2 cellular contexts compared by ENCODE assay signal in the genomic region with DNA sequence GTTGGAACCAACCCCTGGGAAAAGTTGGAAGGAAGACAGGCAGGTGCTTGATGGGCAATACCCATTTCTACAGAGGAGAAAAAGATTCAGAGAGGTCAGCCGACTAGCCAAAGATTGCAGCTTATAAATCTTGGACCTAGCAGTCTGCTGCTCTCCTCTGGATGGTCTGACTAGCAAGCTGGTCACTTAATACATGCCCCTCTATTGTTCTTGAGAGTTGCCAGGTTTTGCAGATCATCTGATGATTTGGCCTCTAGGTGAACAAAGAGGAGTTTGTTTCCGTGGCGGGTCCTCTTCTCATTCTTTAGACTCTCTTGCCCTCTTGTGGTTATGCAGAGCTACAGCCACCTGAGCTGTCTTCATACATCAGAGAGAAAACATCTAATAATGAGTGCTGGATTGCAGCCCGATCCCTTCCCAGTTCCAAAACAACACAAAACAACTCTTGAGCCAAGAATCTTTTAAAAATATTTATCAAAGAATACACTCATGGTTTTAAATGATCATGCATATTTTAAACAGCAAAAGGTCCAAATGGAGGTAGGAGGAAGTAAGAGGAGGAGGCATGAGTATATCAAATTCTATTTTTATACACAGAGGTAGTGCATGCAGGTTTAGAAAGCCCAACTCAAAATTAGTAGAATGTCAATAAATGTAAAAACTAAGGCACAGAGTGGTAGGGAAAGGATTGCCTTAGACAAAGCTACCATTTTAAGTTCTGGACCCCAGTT.
TF ChIP-seq lines count a peak whose summit lies in the region.

No MANE protein-coding gene starts in this region.

TF ChIP-seq in HEK293T, 16 proteins besides CTCF, POLR2A, EP300 and RAD21:
- TF ChIP-seq ARNT (IDR thresholded peaks at IDR 0.05) (no peak), FOXK2 (IDR thresholded peaks at IDR 0.05) (no peak), HDGF (IDR thresholded peaks at IDR 0.05; ENCODE audit: borderline replicate concordance) (no peak), FOXM1 (IDR thresholded peaks at IDR 0.05; ENCODE audit: borderline replicate concordance) (no peak), NFRKB (IDR thresholded peaks at IDR 0.05) (no peak), ELF4 (IDR thresholded peaks at IDR 0.05) (no peak), ZNF384 (IDR thresholded peaks at IDR 0.05) (no peak), SP1 (IDR thresholded peaks at IDR 0.05) (no peak), PKNOX1 (IDR thresholded peaks at IDR 0.05) (no peak), CTBP1 (IDR thresholded peaks at IDR 0.05; ENCODE audit: borderline replicate concordance) (no peak), BHLHE40 (IDR thresholded peaks at IDR 0.05; ENCODE audit: borderline replicate concordance) (no peak), TARDBP (IDR thresholded peaks at IDR 0.05) (no peak), SUZ12 (IDR thresholded peaks at IDR 0.05) (no peak), FOXA1 (IDR thresholded peaks at IDR 0.05) (no peak), L3MBTL2 (conservative IDR thresholded peaks at IDR 0.05) (no peak), LEF1 (IDR thresholded peaks at IDR 0.05; ENCODE audit: borderline replicate concordance) (no peak)

TF ChIP-seq in H1, 55 proteins besides CTCF, POLR2A, EP300 and RAD21:
- TF ChIP-seq CBX8 (IDR thresholded peaks at IDR 0.05; ENCODE audit: borderline replicate concordance, low read depth, low read length) = no peak
- TF ChIP-seq NRF1 (IDR thresholded peaks at IDR 0.05; ENCODE audit: low read depth, low read length) = no peak
- TF ChIP-seq SAP30 (IDR thresholded peaks at IDR 0.05; ENCODE audit: insufficient read depth, insufficient replicate concordance, low read length) = no peak
- TF ChIP-seq, protein P1, sequence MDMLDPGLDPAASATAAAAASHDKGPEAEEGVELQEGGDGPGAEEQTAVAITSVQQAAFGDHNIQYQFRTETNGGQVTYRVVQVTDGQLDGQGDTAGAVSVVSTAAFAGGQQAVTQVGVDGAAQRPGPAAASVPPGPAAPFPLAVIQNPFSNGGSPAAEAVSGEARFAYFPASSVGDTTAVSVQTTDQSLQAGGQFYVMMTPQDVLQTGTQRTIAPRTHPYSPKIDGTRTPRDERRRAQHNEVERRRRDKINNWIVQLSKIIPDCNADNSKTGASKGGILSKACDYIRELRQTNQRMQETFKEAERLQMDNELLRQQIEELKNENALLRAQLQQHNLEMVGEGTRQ (IDR thresholded peaks at IDR 0.05; ENCODE audit: low read length) = no peak
- no peak for TF ChIP-seq EZH2 (IDR thresholded peaks at IDR 0.05; ENCODE audit: low read depth, low read length, severe bottlenecking)
- TF ChIP-seq POLR2AphosphoS5 (IDR thresholded peaks at IDR 0.05; ENCODE audit: low read depth, low read length) = no peak
- TF ChIP-seq RNF2 (IDR thresholded peaks at IDR 0.05; ENCODE audit: borderline replicate concordance, low read depth, low read length, missing control alignments, poor library complexity, severe bottlenecking) = no peak
- TF ChIP-seq, protein P2, sequence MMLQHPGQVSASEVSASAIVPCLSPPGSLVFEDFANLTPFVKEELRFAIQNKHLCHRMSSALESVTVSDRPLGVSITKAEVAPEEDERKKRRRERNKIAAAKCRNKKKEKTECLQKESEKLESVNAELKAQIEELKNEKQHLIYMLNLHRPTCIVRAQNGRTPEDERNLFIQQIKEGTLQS (IDR thresholded peaks at IDR 0.05; ENCODE audit: insufficient read depth, low read depth, low read length) = 0 out of 2 replicates have a peak, but pooled peaks have one; percentile 6
- TF ChIP-seq KDM1A (IDR thresholded peaks at IDR 0.05; ENCODE audit: borderline replicate concordance, low read length) = no peak
- no peak for TF ChIP-seq GTF2F1 (IDR thresholded peaks at IDR 0.05; ENCODE audit: borderline replicate concordance, low read depth, low read length)
- TF ChIP-seq, protein P3, sequence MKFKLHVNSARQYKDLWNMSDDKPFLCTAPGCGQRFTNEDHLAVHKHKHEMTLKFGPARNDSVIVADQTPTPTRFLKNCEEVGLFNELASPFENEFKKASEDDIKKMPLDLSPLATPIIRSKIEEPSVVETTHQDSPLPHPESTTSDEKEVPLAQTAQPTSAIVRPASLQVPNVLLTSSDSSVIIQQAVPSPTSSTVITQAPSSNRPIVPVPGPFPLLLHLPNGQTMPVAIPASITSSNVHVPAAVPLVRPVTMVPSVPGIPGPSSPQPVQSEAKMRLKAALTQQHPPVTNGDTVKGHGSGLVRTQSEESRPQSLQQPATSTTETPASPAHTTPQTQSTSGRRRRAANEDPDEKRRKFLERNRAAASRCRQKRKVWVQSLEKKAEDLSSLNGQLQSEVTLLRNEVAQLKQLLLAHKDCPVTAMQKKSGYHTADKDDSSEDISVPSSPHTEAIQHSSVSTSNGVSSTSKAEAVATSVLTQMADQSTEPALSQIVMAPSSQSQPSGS (IDR thresholded peaks at IDR 0.05; ENCODE audit: low read length) = 0 out of 2 replicates have a peak, but pooled peaks have one; percentile 56
- peak; percentile 19; the same call in 1 of the 2 replicates for TF ChIP-seq YY1 (IDR thresholded peaks at IDR 0.05; ENCODE audit: low read depth, low read length)
- TF ChIP-seq CHD1 (IDR thresholded peaks at IDR 0.05; ENCODE audit: low read depth, low read length) = no peak
- TF ChIP-seq ZNF274 (IDR thresholded peaks at IDR 0.05; ENCODE audit: borderline replicate concordance, extremely low read depth, low read length) = no peak
